In the genomic region with DNA sequence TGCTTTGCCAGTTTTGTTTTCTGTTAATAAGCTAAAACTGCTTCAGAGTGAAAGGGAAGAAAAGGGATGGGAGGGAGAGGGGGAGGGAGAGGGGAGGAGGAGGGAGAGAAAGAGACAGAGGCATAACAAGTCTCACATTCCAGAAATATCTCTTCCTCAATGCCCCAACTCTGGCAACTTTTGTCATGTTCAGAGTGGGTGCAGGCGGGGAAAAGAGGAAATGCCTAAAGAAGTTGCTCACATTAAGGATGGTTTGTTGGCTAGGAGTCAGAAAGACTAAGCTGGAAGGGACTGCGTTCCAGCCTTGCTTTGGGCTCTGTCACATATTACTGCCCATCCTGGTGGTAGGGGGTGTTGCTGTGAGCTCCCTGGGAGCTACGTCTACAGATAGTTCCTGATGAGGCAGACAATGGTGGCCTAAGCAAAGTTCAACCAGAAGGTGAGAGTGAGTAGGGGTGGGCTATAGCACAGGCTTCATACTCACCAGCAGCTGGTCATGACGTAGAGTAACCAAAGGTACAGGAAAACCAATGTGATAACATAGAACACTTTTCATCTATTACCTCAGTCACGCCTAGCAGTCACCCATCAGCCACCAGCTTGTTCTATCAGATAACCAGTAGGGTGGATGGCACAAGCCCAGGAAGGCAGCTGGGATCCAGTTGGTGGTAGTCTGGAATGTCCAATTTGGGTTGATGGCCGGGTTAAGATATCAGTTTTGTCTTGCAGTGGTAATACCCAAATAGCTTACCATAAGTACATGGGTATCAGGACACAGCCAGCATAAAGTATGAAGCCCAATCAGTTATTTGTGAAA, we compare ENCODE assay signal across 1 cellular context.
TF ChIP-seq lines count a peak whose summit lies in the region.

No MANE protein-coding gene starts in this region.

TF ChIP-seq in GM12878, 131 proteins besides CTCF, POLR2A, EP300 and RAD21:
- TF ChIP-seq, protein P1, sequence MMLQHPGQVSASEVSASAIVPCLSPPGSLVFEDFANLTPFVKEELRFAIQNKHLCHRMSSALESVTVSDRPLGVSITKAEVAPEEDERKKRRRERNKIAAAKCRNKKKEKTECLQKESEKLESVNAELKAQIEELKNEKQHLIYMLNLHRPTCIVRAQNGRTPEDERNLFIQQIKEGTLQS (IDR thresholded peaks at IDR 0.05; ENCODE audit: borderline replicate concordance, extremely low read depth, low read depth, low read length) = no peak
- TF ChIP-seq, protein P2, sequence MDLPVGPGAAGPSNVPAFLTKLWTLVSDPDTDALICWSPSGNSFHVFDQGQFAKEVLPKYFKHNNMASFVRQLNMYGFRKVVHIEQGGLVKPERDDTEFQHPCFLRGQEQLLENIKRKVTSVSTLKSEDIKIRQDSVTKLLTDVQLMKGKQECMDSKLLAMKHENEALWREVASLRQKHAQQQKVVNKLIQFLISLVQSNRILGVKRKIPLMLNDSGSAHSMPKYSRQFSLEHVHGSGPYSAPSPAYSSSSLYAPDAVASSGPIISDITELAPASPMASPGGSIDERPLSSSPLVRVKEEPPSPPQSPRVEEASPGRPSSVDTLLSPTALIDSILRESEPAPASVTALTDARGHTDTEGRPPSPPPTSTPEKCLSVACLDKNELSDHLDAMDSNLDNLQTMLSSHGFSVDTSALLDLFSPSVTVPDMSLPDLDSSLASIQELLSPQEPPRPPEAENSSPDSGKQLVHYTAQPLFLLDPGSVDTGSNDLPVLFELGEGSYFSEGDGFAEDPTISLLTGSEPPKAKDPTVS (IDR thresholded peaks at IDR 0.05; ENCODE audit: low read depth, low read length) = no peak
- TF ChIP-seq ESRRA (IDR thresholded peaks at IDR 0.05; ENCODE audit: low read length) (no peak), TBL1XR1 (IDR thresholded peaks at IDR 0.05; ENCODE audit: low read depth, low read length) (no peak), RELA (IDR thresholded peaks at IDR 0.05; ENCODE audit: borderline replicate concordance, partially characterized antibody) (no peak), ATF7 (IDR thresholded peaks at IDR 0.05; ENCODE audit: low read depth) (no peak), RB1 (IDR thresholded peaks at IDR 0.05; ENCODE audit: borderline replicate concordance) (no peak), SREBF2 (IDR thresholded peaks at IDR 0.05; ENCODE audit: low read length) (no peak), EED (IDR thresholded peaks at IDR 0.05; ENCODE audit: low read depth) (no peak), EZH2 (IDR thresholded peaks at IDR 0.05; ENCODE audit: borderline replicate concordance, control insufficient read depth, low read depth, low read length) (no peak), ZBED1 (IDR thresholded peaks at IDR 0.05; ENCODE audit: borderline replicate concordance) (no peak), RCOR1 (conservative IDR thresholded peaks at IDR 0.05; ENCODE audit: low read depth, low read length) (no peak), ZNF384 (IDR thresholded peaks at IDR 0.05; ENCODE audit: borderline replicate concordance, low read depth, low read length) (no peak)
- TF ChIP-seq, protein P3, sequence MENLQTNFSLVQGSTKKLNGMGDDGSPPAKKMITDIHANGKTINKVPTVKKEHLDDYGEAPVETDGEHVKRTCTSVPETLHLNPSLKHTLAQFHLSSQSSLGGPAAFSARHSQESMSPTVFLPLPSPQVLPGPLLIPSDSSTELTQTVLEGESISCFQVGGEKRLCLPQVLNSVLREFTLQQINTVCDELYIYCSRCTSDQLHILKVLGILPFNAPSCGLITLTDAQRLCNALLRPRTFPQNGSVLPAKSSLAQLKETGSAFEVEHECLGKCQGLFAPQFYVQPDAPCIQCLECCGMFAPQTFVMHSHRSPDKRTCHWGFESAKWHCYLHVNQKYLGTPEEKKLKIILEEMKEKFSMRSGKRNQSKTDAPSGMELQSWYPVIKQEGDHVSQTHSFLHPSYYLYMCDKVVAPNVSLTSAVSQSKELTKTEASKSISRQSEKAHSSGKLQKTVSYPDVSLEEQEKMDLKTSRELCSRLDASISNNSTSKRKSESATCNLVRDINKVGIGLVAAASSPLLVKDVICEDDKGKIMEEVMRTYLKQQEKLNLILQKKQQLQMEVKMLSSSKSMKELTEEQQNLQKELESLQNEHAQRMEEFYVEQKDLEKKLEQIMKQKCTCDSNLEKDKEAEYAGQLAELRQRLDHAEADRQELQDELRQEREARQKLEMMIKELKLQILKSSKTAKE (IDR thresholded peaks at IDR 0.05; ENCODE audit: low read depth, poor library complexity, severe bottlenecking) = no peak
